In genomic region chr1:102463328-102463727, GRCh38 we compare ENCODE assay signal across 24 cellular contexts.
"Had no signal": no experiment of that assay in that cellular context is flagged by ENCODE, and none has a peak within 500 bp of the region (broad histone marks: within the 10 kb centered on the region; RNA-seq: fewer than 3 reads in every experiment).

No MANE protein-coding gene starts in this region.

- H3K27me3 ChIP-seq: dorsolateral prefrontal cortex, esophagus squamous epithelium, gastrocnemius medialis, heart right ventricle, left lung had no signal

- H3K36me3 ChIP-seq: esophagus squamous epithelium, gastrocnemius medialis, heart right ventricle, left lung, lower lobe of right lung had no signal

- H3K4me3 ChIP-seq: coronary artery, dorsolateral prefrontal cortex, esophagus squamous epithelium, gastrocnemius medialis, heart right ventricle, left lung, lower lobe of right lung, mucosa of descending colon had no signal

- H3K9me3 ChIP-seq: esophagus squamous epithelium, gastrocnemius medialis, heart right ventricle, left lung, lower lobe of right lung, mucosa of descending colon had no signal

- ATAC-seq: effector memory CD8-positive, alpha-beta T cell; esophagus mucosa; gastrocnemius medialis; heart right ventricle; left cardiac atrium; left lung; left ventricle myocardium superior; lower lobe of right lung; mucosa of descending colon had no signal

- DNase-seq: dermis blood vessel endothelial cell; dorsolateral prefrontal cortex; effector CD8-positive, alpha-beta T cell; effector memory CD8-positive, alpha-beta T cell; endodermal cell; erythroblast; esophagus squamous epithelium; foreskin fibroblast; foreskin melanocyte; gastrocnemius medialis; glutamatergic neuron; head of caudate nucleus; heart right ventricle; hippocampal formation; left cardiac atrium; left lung; left ventricle myocardium superior; lower lobe of right lung; mesenchymal stem cell; mucosa of descending colon; naive B cell had no signal

- H3K4me1 ChIP-seq: esophagus squamous epithelium, gastrocnemius medialis, heart right ventricle, left lung, lower lobe of right lung had no signal

- H3K27ac ChIP-seq: coronary artery, dorsolateral prefrontal cortex, epithelial cell of prostate, esophagus squamous epithelium, gastrocnemius medialis, heart right ventricle, left lung, lower lobe of right lung had no signal
